1 cellular context compared by ENCODE assay signal in genomic region chr15:90211009-90211408, GRCh38.
TF ChIP-seq lines count a peak whose summit lies in the region.

No MANE protein-coding gene starts in this region.

TF ChIP-seq in endothelial cell of umbilical vein, 7 proteins besides CTCF, POLR2A, EP300 and RAD21:
- TF ChIP-seq EZH2 (IDR thresholded peaks at IDR 0.05; ENCODE audit: borderline replicate concordance, low read depth, low read length, severe bottlenecking), result no peak
- TF ChIP-seq GATA2 (IDR thresholded peaks at IDR 0.05; ENCODE audit: insufficient read depth, insufficient read length, low read depth, low read length), result no peak
- no peak for TF ChIP-seq JUN (IDR thresholded peaks at IDR 0.05; ENCODE audit: borderline replicate concordance, insufficient read depth, insufficient read length, low read depth)
- no peak for TF ChIP-seq MAX (IDR thresholded peaks at IDR 0.05; ENCODE audit: insufficient read depth, insufficient read length)
- no peak for TF ChIP-seq MYC (IDR thresholded peaks at IDR 0.05; ENCODE audit: low read depth, low read length)
- TF ChIP-seq POLR2AphosphoS5 (IDR thresholded peaks at IDR 0.05; ENCODE audit: insufficient read depth, low read depth, low read length), result no peak
- TF ChIP-seq FOS (IDR thresholded peaks at IDR 0.05; ENCODE audit: borderline replicate concordance, insufficient read depth, low read length), result no peak
TF ChIP-seq in endothelial cell of umbilical vein: peak in this region for 0.
